Comparison of ENCODE assay signal across 8 cellular contexts in genomic region chr11:3854660-3854976, GRCh38. TPM values are rescaled to one million over a fixed set of nuclear protein-coding genes. Genes with fewer than 3 reads are reported as not detected.
A peak's percentile ranks its signal among the peaks of the same experiment; 100 is the strongest.
DNase-seq lines count a peak whose midpoint lies in the region; ATAC-seq and TF ChIP-seq lines count a peak whose summit lies in the region.

No MANE protein-coding gene starts in this region.

- H2AFZ ChIP-seq in PC-9, result peak overlapping the region; percentile 80; the same call in 1 of the 2 replicates

- H3K79me2 ChIP-seq in PC-9 (ENCODE audit: low read depth), result peaks cover 39% of the 10 kb centered on the region

- H3K27ac ChIP-seq in PC-9 (no peak overlapping the region; the same call in 1 of the 2 replicates), rectal smooth muscle tissue (ENCODE audit: low read depth, low read length) (peak overlapping the region; percentile 8)

- peak overlapping the region; percentile 72 for H3K4me2 ChIP-seq in PC-9

- H4K20me1 ChIP-seq in PC-9 (ENCODE audit: insufficient read depth), result no peaks in the 10 kb centered on the region

- ATAC-seq in HG02610 (IDR thresholded peaks at IDR 0.05; ENCODE audit: unreplicated experiment), result no peak
- ATAC-seq in HG02840 (IDR thresholded peaks at IDR 0.05; ENCODE audit: low FRiP score, unreplicated experiment), result no peak

- no peaks in the 10 kb centered on the region for H3K9me2 ChIP-seq in PC-9 (ENCODE audit: insufficient read depth)

- no peaks in the 10 kb centered on the region for H3K9me3 ChIP-seq in PC-9 (ENCODE audit: insufficient read depth, low read depth)

- no TSS peak for BruUV-seq in PC-9 (replicated peaks; lab: Mats Ljungman, UMichigan)

- no peak for TF ChIP-seq CTCF in GM12865 (IDR thresholded peaks at IDR 0.05; ENCODE audit: insufficient read depth, low read depth, low read length, missing control alignments)
- no peak for TF ChIP-seq CTCF in PC-9 (conservative IDR thresholded peaks at IDR 0.05)
- no peak for TF ChIP-seq CTCF in epithelial cell of proximal tubule (conservative IDR thresholded peaks at IDR 0.05; ENCODE audit: low read depth, low read length)

- H3F3A ChIP-seq in PC-9 (ENCODE audit: insufficient read depth, low read depth), result no peaks in the 10 kb centered on the region

- H3K27me3 ChIP-seq in PC-9 (ENCODE audit: insufficient read depth, low read depth) (no peaks in the 10 kb centered on the region), rectal smooth muscle tissue (ENCODE audit: control insufficient read depth, insufficient read depth, low read length) (no peaks in the 10 kb centered on the region)

- intact Hi-C loops in PC-9 (cut with micrococcal nuclease; ENCODE audit: unreplicated experiment), result loop anchor here (2.0 kb wide), 1 partner anchor 50 kb away; no protein-coding TSS in a partner anchor

- DNase-seq in GM12865 (ENCODE audit: low read depth) (no peak), PC-9 (no peak), epithelial cell of proximal tubule (ENCODE audit: low read depth) (no peak), ureter (ENCODE audit: low spot score) (no peak), DMS79 (lab: John Stamatoyannopoulos, UW) (no peak)

- H3K36me3 ChIP-seq in PC-9 (ENCODE audit: low read depth) (no peaks in the 10 kb centered on the region), rectal smooth muscle tissue (ENCODE audit: control insufficient read depth, insufficient read depth, low read length) (no peaks in the 10 kb centered on the region)

- H3K4me1 ChIP-seq in PC-9 (replicated peaks; ENCODE audit: insufficient read depth) (peaks cover 35% of the 10 kb centered on the region), rectal smooth muscle tissue (ENCODE audit: control insufficient read depth, insufficient read depth, low read length) (peaks cover 24% of the 10 kb centered on the region)

- POLR2A ChIA-PET in PC-9 (lab: Charles Lee; ENCODE audit: unreplicated experiment), result interaction anchor here (0.5 to 0.7 kb wide), 3 partner anchors 138 to 274 kb away, joined by 4 to 11 read pairs (median 8); no protein-coding TSS in a partner anchor

- H3K9ac ChIP-seq in rectal smooth muscle tissue (ENCODE audit: low read length), result peak overlapping the region; percentile 19

- H3K4me3 ChIP-seq in GM12865 (ENCODE audit: low read depth, low read length) (peak overlapping the region; percentile 80), PC-9 (peak overlapping the region; percentile 82; the same call in 1 of the 2 replicates), epithelial cell of proximal tubule (ENCODE audit: low read depth, low read length) (peak overlapping the region; percentile 92), rectal smooth muscle tissue (ENCODE audit: low read length) (peak overlapping the region; percentile 91)

- CTCF ChIA-PET in PC-9 (lab: Charles Lee), result interaction anchor here (0.5 to 1.6 kb wide), 8 partner anchors 13 to 219 kb away, joined by 3 to 6 read pairs (median 4); partner anchors contain the start of gene RHOG

RNA-seq across cellular contexts. Expression of gene STIM1, which starts 0.8 kb away (rescaled TPM):
- total RNA-seq in PC-9 (2021) (26.8 and 28.3 TPM in 2 replicates), epithelial cell of proximal tubule (14.9 and 16.5 TPM in 2 replicates), ureter (71.5 TPM)

RNA-seq across cellular contexts. Expression of gene RHOG, which starts 13.9 kb away (rescaled TPM):
- total RNA-seq in PC-9 (2021), result 31.0 and 36.1 TPM in 2 replicates
- 43.8 and 47.3 TPM in 2 replicates for total RNA-seq in epithelial cell of proximal tubule
- total RNA-seq in ureter, result 40.8 TPM

RNA-seq across cellular contexts. Expression of gene PGAP2, which starts 46.3 kb away (rescaled TPM):
- total RNA-seq in PC-9 (2021) (37.7 and 39.5 TPM in 2 replicates), epithelial cell of proximal tubule (14.1 and 27.9 TPM in 2 replicates), ureter (49.1 TPM)

RNA-seq across cellular contexts. Expression of gene NUP98, which starts 57.3 kb away (rescaled TPM):
- total RNA-seq in PC-9 (2021) (49.8 and 59.7 TPM in 2 replicates), epithelial cell of proximal tubule (74.8 and 104 TPM in 2 replicates), ureter (137 TPM)
